Comparison of ENCODE assay signal across 15 cellular contexts in the genomic region with DNA sequence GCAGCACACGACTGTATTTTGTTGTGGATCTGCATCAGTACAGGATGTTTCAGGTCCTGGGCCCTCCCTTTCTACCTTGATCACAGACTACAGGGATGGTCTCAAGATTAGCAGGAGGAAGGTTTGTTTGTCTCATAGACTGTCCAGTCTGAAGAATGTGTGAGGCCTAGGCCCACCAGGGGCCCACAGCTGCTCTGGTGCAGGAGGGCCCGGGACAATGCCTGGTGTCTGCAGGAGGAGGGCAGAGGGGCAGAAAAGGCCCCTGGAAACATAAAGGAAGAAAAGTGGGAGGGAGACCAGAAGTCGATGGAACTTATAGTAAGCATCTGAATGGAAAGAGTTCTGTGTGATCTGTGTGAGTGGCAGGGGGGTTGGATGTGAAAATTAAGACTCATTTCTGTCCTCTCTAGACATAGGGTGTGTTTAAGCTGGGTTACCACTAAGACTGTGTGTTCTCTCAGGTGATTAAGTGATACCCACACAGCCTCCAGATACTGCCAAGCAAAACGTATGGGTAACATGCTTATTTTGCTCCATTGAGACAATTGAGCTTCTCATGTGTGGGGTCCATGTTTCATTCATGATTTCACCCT. TPM values are rescaled to one million over a fixed set of nuclear protein-coding genes. Genes with fewer than 3 reads are reported as not detected.
DNase-seq lines count a peak whose midpoint lies in the region; ATAC-seq, FAIRE-seq and TF ChIP-seq lines count a peak whose summit lies in the region.
"Had no signal": no experiment of that assay in that cellular context is flagged by ENCODE, and none has a peak within 500 bp of the region (broad histone marks: within the 10 kb centered on the region; RNA-seq: fewer than 3 reads in every experiment).

No MANE protein-coding gene starts in this region.

- no peak overlapping the region for H3K9ac ChIP-seq in GM12878 (ENCODE audit: control insufficient read depth, insufficient read depth, low read length)

- H3K36me3 ChIP-seq in GM12878 (ENCODE audit: control insufficient read depth in 2 of 2, insufficient read depth in 2 of 2, low read length in 1 of 2), result no peaks in the 10 kb centered on the region
- H3K36me3 ChIP-seq: SJSA1 had no signal

- H3K27ac ChIP-seq in A549 (peak overlapping the region; percentile 70 to 86), GM12878 (ENCODE audit: control insufficient read depth, insufficient read depth) (no peak overlapping the region)
- H3K27ac ChIP-seq: psoas muscle, SJSA1 had no signal

- no peak overlapping the region for H2AFZ ChIP-seq in GM12878 (ENCODE audit: control insufficient read depth, low read depth, low read length)

- 85% methylated on average over 4 of the region's 4 CpGs for WGBS in A549 (ENCODE audit: missing lambda C conversion rate)
- WGBS in GM12878 (ENCODE audit: insufficient coverage, insufficient replicate concordance, low lambda C conversion rate, missing lambda C conversion rate), result 25% methylated on average over 4 of the region's 4 CpGs

- TF ChIP-seq RAD21 in A549 (conservative IDR thresholded peaks at IDR 0.05 in 1 of 2, IDR thresholded peaks at IDR 0.05 in 1 of 2) (no peak), GM12878 (IDR thresholded peaks at IDR 0.05; ENCODE audit: insufficient read depth, low read depth, low read length) (no peak)

- H3K27me3 ChIP-seq in GM12878 (replicated peaks in 1 of 2; ENCODE audit: control insufficient read depth in 2 of 2, insufficient read depth in 2 of 2, low read length in 1 of 2), result no peaks in the 10 kb centered on the region
- H3K27me3 ChIP-seq: SJSA1 had no signal

- CTCF ChIA-PET in A549 (lab: Yijun Ruan, JAX) (no interaction called here), GM12878 (lab: Yijun Ruan, JAX) (no interaction called here)

- intact Hi-C loops in GM12878 (cut with micrococcal nuclease; ENCODE audit: unreplicated experiment), result no loop called here

- H3K4me2 ChIP-seq in A549, result no peak overlapping the region
- H3K4me2 ChIP-seq in GM12878 (ENCODE audit: control insufficient read depth, insufficient read depth), result peak overlapping the region; percentile 13; the same call in 1 of the 2 replicates
- H3K4me2 ChIP-seq: GM23338 had no signal

- TF ChIP-seq POLR2A in A549 (IDR thresholded peaks at IDR 0.05; ENCODE audit: low read length), result no peak
- TF ChIP-seq POLR2A in GM12878 (IDR thresholded peaks at IDR 0.05; ENCODE audit: low read depth, low read length), result no peak

- SMC1A ChIA-PET in GM12878 (lab: Charles Lee; ENCODE audit: uncharacterized antibody, unreplicated experiment), result interaction anchor here (1.2 kb wide), 1 partner anchor 32 kb away, joined by 3 read pairs; no protein-coding TSS in a partner anchor

- H3K4me3 ChIP-seq in A549, result no peak overlapping the region
- H3K4me3 ChIP-seq in GM12878, result no peak overlapping the region
- H3K4me3 ChIP-seq: GM23338, psoas muscle, SJSA1 had no signal

- in situ Hi-C loops in GM12878 (cut with MboI), result no loop called here

- H3K9me3 ChIP-seq in A549 (no peaks in the 10 kb centered on the region), GM12878 (replicated peaks; ENCODE audit: control insufficient read depth, insufficient read depth, low read length) (no peaks in the 10 kb centered on the region)
- H3K9me3 ChIP-seq: psoas muscle, SJSA1 had no signal

- no TSS peak for BruUV-seq in GM12878 (replicated peaks; lab: Mats Ljungman, UMichigan)

- RAD21 ChIA-PET in GM12878 (lab: Charles Lee; ENCODE audit: unreplicated experiment), result no interaction called here

- TF ChIP-seq CTCF in A549 (IDR thresholded peaks at IDR 0.05) (no peak), GM12878 (IDR thresholded peaks at IDR 0.05 in 2 of 3, conservative IDR thresholded peaks at IDR 0.05 in 1 of 3; ENCODE audit: control insufficient read depth in 2 of 3, extremely low read depth in 1 of 3, insufficient read depth in 1 of 3, low read depth in 3 of 3, low read length in 3 of 3) (no peak)

- peaks cover 33% of the 10 kb centered on the region for H3K4me1 ChIP-seq in A549
- H3K4me1 ChIP-seq in GM12878 (ENCODE audit: control insufficient read depth, insufficient read depth, low read length), result peaks cover 8% of the 10 kb centered on the region
- H3K4me1 ChIP-seq: psoas muscle had no signal

- POLR2A ChIA-PET in A549 (lab: Yijun Ruan, JAX) (no interaction called here), GM12878 (lab: Charles Lee) (no interaction called here)

- no peaks in the 10 kb centered on the region for H3K79me2 ChIP-seq in GM12878 (ENCODE audit: control insufficient read depth, insufficient read depth, low read length)

- FAIRE-seq in A549 (lab: Jason Lieb, UNC), result no peak
- FAIRE-seq in GM12878 (lab: Jason Lieb, UNC), result peak; percentile 56

- ATAC-seq in A549 (no peak), GM18498 (IDR thresholded peaks at IDR 0.05; ENCODE audit: unreplicated experiment) (peak; percentile 76), HG03095 (IDR thresholded peaks at IDR 0.05; ENCODE audit: unreplicated experiment) (peak; percentile 74), GM12878 (peak; percentile 82)
- ATAC-seq: GM23338; psoas muscle; stimulated activated naive B cell treated with anti-CD40 and anti-IgM and Interleukin-4, amounts not matched to agents 10 μg/mL and 1 μg/mL and 100 μg/mL, for 72 hours had no signal

- DNase-seq in A549 (ENCODE audit: low read depth in 1 of 2, low spot score in 1 of 2), result no peak
- no peak for DNase-seq in GM12878 (ENCODE audit: low read depth, low spot score)
- DNase-seq in AG20443 (ENCODE audit: low spot score), result no peak
- no peak for DNase-seq in NOMO-1 (lab: John Stamatoyannopoulos, UW; ENCODE audit: unreplicated experiment in 2 of 2)
- no peak for DNase-seq in SIG-M5 treated with dmso at 0.1 percent for 504 hours (lab: John Stamatoyannopoulos, UW; ENCODE audit: unreplicated experiment)
- no peak for DNase-seq in NAMALWA (ENCODE audit: low spot score)
- DNase-seq: cortex of kidney; NCI-H1436 treated with DMSO at 0.1 percent for 48 hours; NCI-H774; psoas muscle; stimulated activated naive B cell treated with anti-CD40 and anti-IgM and Interleukin-4, amounts not matched to agents 10 μg/mL and 1 μg/mL and 100 μg/mL, for 72 hours had no signal

- TF ChIP-seq EP300 in A549 (IDR thresholded peaks at IDR 0.05) (no peak), GM12878 (IDR thresholded peaks at IDR 0.05; ENCODE audit: borderline replicate concordance in 1 of 2, control insufficient read depth in 1 of 2, low read depth in 2 of 2, low read length in 2 of 2) (no peak)

- no peaks in the 10 kb centered on the region for H4K20me1 ChIP-seq in GM12878 (ENCODE audit: control insufficient read depth, insufficient read depth)

TF ChIP-seq in A549, 52 proteins besides CTCF, POLR2A, EP300 and RAD21 (continues in another document):
- no peak for TF ChIP-seq BCL3 (IDR thresholded peaks at IDR 0.05)

TF ChIP-seq in GM12878, 131 proteins besides CTCF, POLR2A, EP300 and RAD21 (continues in another document):
- TF ChIP-seq ELK1 (IDR thresholded peaks at IDR 0.05; ENCODE audit: low read depth, low read length) (no peak), JUNB (IDR thresholded peaks at IDR 0.05) (peak; percentile 26; the same call in 1 of the 2 replicates), IRF4 (IDR thresholded peaks at IDR 0.05; ENCODE audit: low read depth, low read length) (no peak), BMI1 (IDR thresholded peaks at IDR 0.05; ENCODE audit: borderline replicate concordance) (no peak), ATF7 (IDR thresholded peaks at IDR 0.05; ENCODE audit: low read depth) (no peak), MTA2 (IDR thresholded peaks at IDR 0.05; ENCODE audit: low read depth) (no peak), TBL1XR1 (IDR thresholded peaks at IDR 0.05; ENCODE audit: low read depth, low read length) (no peak)
- TF ChIP-seq, protein P1, sequence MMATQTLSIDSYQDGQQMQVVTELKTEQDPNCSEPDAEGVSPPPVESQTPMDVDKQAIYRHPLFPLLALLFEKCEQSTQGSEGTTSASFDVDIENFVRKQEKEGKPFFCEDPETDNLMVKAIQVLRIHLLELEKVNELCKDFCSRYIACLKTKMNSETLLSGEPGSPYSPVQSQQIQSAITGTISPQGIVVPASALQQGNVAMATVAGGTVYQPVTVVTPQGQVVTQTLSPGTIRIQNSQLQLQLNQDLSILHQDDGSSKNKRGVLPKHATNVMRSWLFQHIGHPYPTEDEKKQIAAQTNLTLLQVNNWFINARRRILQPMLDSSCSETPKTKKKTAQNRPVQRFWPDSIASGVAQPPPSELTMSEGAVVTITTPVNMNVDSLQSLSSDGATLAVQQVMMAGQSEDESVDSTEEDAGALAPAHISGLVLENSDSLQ (IDR thresholded peaks at IDR 0.05), result peak; percentile 92

RNA-seq across cellular contexts. Expression of gene LPIN2, which starts 33.4 kb away (rescaled TPM):
- polyA plus RNA-seq in A549 (2011; rRNA removed), result 21.1 and 23.7 TPM in 2 replicates
- polyA plus RNA-seq in A549 (2012; cell fraction: cytosol; rRNA removed), result 6.9 and 8.5 TPM in 2 replicates
- 9.9 and 13.4 TPM in 2 replicates for polyA plus RNA-seq in A549 (2012; cell fraction: nucleus; rRNA removed)
- 12.5 to 14.0 TPM (median 12.9 TPM) in 3 replicates for polyA plus RNA-seq in A549 (2017; fragmentation: RNase III; extraction: RNeasy Plus Mini Kit Qiagen cat#74134 plus additional on column Dnase treatment)
- 17.9 and 18.8 TPM in 2 replicates for polyA minus RNA-seq in A549 (2011; rRNA and poly(A)+ RNA removed)
- total RNA-seq in GM12878 (2013; cell fraction: nucleolus; rRNA removed), result 45.1 and 47.9 TPM in 2 replicates
- total RNA-seq in GM12878 (2014; rRNA removed), result 18.3 and 19.5 TPM in 2 replicates
- total RNA-seq in GM12878 (2014; rRNA removed; fragmentation: Illumina TruSeq; extraction: Trizol), result 14.8 and 17.2 TPM in 2 replicates
- 19.6 and 23.5 TPM in 2 replicates for total RNA-seq in GM12878 (2021)
- 14.1 TPM for polyA plus RNA-seq in GM12878 (2011; ENCODE audit: low read depth)
- polyA plus RNA-seq in GM12878 (2011; rRNA removed), result 28.0 and 32.0 TPM in 2 replicates
- 18.7 and 20.1 TPM in 2 replicates for polyA plus RNA-seq in GM12878 (2011; cell fraction: cytosol; rRNA removed)
- 27.4 and 28.2 TPM in 2 replicates for polyA plus RNA-seq in GM12878 (2011; cell fraction: nucleus; rRNA removed)
- 14.0 and 18.7 TPM in 2 replicates for polyA plus RNA-seq in GM12878 (2012)
- polyA plus RNA-seq in GM12878 (2014; fragmentation: Illumina TruSeq; extraction: Trizol), result 19.1 and 24.1 TPM in 2 replicates
- 1 to 10 TPM; 4.1 to 4.5 TPM for polyA plus RNA-seq in GM12878 (2014; fragmentation: Nextera tagmentation; extraction: Ambion mirVana)
- 13.7 and 17.1 TPM in 2 replicates for polyA plus RNA-seq in GM12878 (2014; rRNA removed)
- 10 to 100 TPM; 12.0 to 14.2 TPM for polyA plus RNA-seq in GM12878 (2016; fragmentation: Nextera tagmentation; extraction: Ambion mirVana)
- polyA minus RNA-seq in GM12878 (2011; rRNA and poly(A)+ RNA removed), result 24.7 and 26.7 TPM in 2 replicates
- 9.6 and 12.5 TPM in 2 replicates for polyA minus RNA-seq in GM12878 (2011; cell fraction: cytosol; rRNA and poly(A)+ RNA removed)
- polyA minus RNA-seq in GM12878 (2011; cell fraction: nucleus; rRNA and poly(A)+ RNA removed), result 10.8 and 17.7 TPM in 2 replicates

Comparison
In these comparisons a context has a peak if more than half of its experiments do, and no peak if none do; other contexts are left out.
1. ATAC-seq: peak in GM18498 (single experiment), HG03095 (single experiment) and GM12878 (single experiment); none in A549 (0 of 2).
2. Of the 24 proteins assayed by ChIP-seq in both GM12878 and A549: peak only in GM12878: JUNB; only in A549: none; in both: none; in neither: 23.